Comparison of ENCODE assay signal across 27 cellular contexts in the genomic region with DNA sequence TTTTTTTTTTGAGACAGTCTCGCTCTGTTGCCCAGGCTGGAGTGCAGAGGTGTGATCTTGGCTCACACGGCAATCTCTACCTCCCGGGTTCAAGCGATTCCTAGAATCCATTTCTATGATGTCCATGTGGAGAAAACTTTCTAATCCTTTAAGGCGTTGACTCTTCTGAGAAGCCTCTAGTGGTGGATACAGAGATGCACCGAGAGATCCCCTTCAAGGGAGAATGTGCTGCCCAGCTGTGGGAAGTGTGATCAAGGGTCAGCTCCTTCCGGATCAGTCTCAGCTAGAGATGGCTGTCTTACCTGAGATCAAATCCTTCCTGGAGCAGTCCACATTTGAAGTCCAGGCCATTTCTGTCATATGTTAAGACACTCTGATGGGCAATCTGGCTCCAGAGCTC.
DNase-seq lines count a peak whose midpoint lies in the region; ATAC-seq, FAIRE-seq and TF ChIP-seq lines count a peak whose summit lies in the region.
"Had no signal": no experiment of that assay in that cellular context is flagged by ENCODE, and none has a peak within 500 bp of the region (broad histone marks: within the 10 kb centered on the region; RNA-seq: fewer than 3 reads in every experiment).

No MANE protein-coding gene starts in this region.

- no peaks in the 10 kb centered on the region for H3K27me3 ChIP-seq in HCT116 (ENCODE audit: insufficient read depth, low read length)
- H3K27me3 ChIP-seq in bronchial epithelial cell (ENCODE audit: control insufficient read depth, insufficient read depth, low read length), result no peaks in the 10 kb centered on the region
- H3K27me3 ChIP-seq in CD4-positive, alpha-beta memory T cell (ENCODE audit: insufficient read depth, low read length), result no peaks in the 10 kb centered on the region
- H3K27me3 ChIP-seq: ascending aorta; BLaER1 treated with 17β-estradiol and CSF1 and Interleukin-3, amounts not matched to agents 10 nM and 100 nM had no signal

- H4K20me1 ChIP-seq in HCT116 (ENCODE audit: insufficient read depth), result no peaks in the 10 kb centered on the region
- H4K20me1 ChIP-seq: BLaER1 treated with 17β-estradiol and CSF1 and Interleukin-3, amounts not matched to agents 10 nM and 100 nM had no signal

- peak; percentile 57 for ATAC-seq in HCT116
- ATAC-seq: left colon; stimulated activated naive CD8-positive, alpha-beta T cell treated with anti-CD3 and anti-CD28 coated beads, Interleukin-15, amount 100 ng/mL, for 72 hours had no signal

- RAD21 ChIA-PET in HCT116 (lab: Charles Lee; ENCODE audit: low non-redundant PET in 1 of 2, low total read pairs in 2 of 2, uncharacterized antibody in 2 of 2, unreplicated experiment in 2 of 2), result no interaction called here

- POLR2A ChIA-PET in HCT116 (lab: Charles Lee), result no interaction called here
- POLR2A ChIA-PET in CD4-positive, alpha-beta memory T cell (lab: Charles Lee; ENCODE audit: partially characterized antibody), result no interaction called here

- no peak overlapping the region for H3K4me3 Mint-ChIP-seq in CD4-positive, alpha-beta memory T cell
- H3K4me3 Mint-ChIP-seq: activated CD4-positive, alpha-beta memory T cell treated with anti-CD3 and anti-CD28 coated beads, Interleukin-2, amount 10 ng/mL, durations not matched to agents 7 days and 5 days; activated naive CD4-positive, alpha-beta T cell treated with anti-CD3 and anti-CD28 coated beads, Interleukin-2, amount 10 ng/mL, durations not matched to agents 7 days and 5 days; mesothelial cell of epicardium; nephron; stimulated activated naive CD8-positive, alpha-beta T cell treated with anti-CD3 and anti-CD28 coated beads, Interleukin-15, amount 100 ng/mL, for 72 hours had no signal

- no peak for TF ChIP-seq RAD21 in HCT116 (IDR thresholded peaks at IDR 0.05; ENCODE audit: low read depth)

- peak; percentile 11 for DNase-seq in AG10803 (ENCODE audit: low read depth)
- no peak for DNase-seq in HCT116 (ENCODE audit: low read depth, low spot score)
- no peak for DNase-seq in bronchial epithelial cell (ENCODE audit: low read depth)
- peak; percentile 12 for DNase-seq in iPS DF 19.7 (ENCODE audit: low read depth, low spot score)
- DNase-seq in SIG-M5 (lab: John Stamatoyannopoulos, UW), result no peak
- no peak for DNase-seq in CD4-positive, alpha-beta memory T cell
- no peak for DNase-seq in germinal center (ENCODE audit: low spot score)
- DNase-seq in AML-193 (lab: John Stamatoyannopoulos, UW), result no peak
- DNase-seq: activated CD4-positive, alpha-beta memory T cell treated with anti-CD3 and anti-CD28 coated beads, Interleukin-2, amount 10 ng/mL, durations not matched to agents 7 days and 5 days; activated CD4-positive, CD25-positive, alpha-beta regulatory T cell; activated naive CD4-positive, alpha-beta T cell treated with anti-CD3 and anti-CD28 coated beads, Interleukin-2, amount 10 ng/mL, durations not matched to agents 7 days and 5 days; foreskin melanocyte; left colon; NCI-H1105; NCI-H524 treated with DMSO at 0.1 percent for 48 hours; SHP77; stimulated activated CD4-positive, alpha-beta T cell treated with anti-CD3 and anti-CD28 coated beads, Interleukin-2, amount 100 ng/mL, for 48 hours; stimulated activated naive CD8-positive, alpha-beta T cell treated with anti-CD3 and anti-CD28 coated beads, Interleukin-15, amount 100 ng/mL, for 72 hours; T-helper 2 cell had no signal

- H3K9me3 Mint-ChIP-seq in CD4-positive, alpha-beta memory T cell, result no peaks in the 10 kb centered on the region
- H3K9me3 Mint-ChIP-seq: activated CD4-positive, alpha-beta memory T cell treated with anti-CD3 and anti-CD28 coated beads, Interleukin-2, amount 10 ng/mL, durations not matched to agents 7 days and 5 days; activated naive CD4-positive, alpha-beta T cell treated with anti-CD3 and anti-CD28 coated beads, Interleukin-2, amount 10 ng/mL, durations not matched to agents 7 days and 5 days; mesothelial cell of epicardium; nephron; stimulated activated naive CD8-positive, alpha-beta T cell treated with anti-CD3 and anti-CD28 coated beads, Interleukin-15, amount 100 ng/mL, for 72 hours had no signal

- no peaks in the 10 kb centered on the region for H3K27me3 Mint-ChIP-seq in CD4-positive, alpha-beta memory T cell
- H3K27me3 Mint-ChIP-seq: activated CD4-positive, alpha-beta memory T cell treated with anti-CD3 and anti-CD28 coated beads, Interleukin-2, amount 10 ng/mL, durations not matched to agents 7 days and 5 days; activated naive CD4-positive, alpha-beta T cell treated with anti-CD3 and anti-CD28 coated beads, Interleukin-2, amount 10 ng/mL, durations not matched to agents 7 days and 5 days; stimulated activated naive CD8-positive, alpha-beta T cell treated with anti-CD3 and anti-CD28 coated beads, Interleukin-15, amount 100 ng/mL, for 72 hours had no signal

- no peak overlapping the region for H3K9ac ChIP-seq in HCT116 (ENCODE audit: low read length)
- H3K9ac ChIP-seq: BLaER1 treated with 17β-estradiol and CSF1 and Interleukin-3, amounts not matched to agents 10 nM and 100 nM had no signal

- H2AFZ ChIP-seq in HCT116 (ENCODE audit: low read depth, low read length, poor library complexity, severe bottlenecking), result no peak overlapping the region

- H3K4me1 ChIP-seq in HCT116 (ENCODE audit: control insufficient read depth in 1 of 2, insufficient read depth in 2 of 2, low read length in 2 of 2), result no peaks in the 10 kb centered on the region
- H3K4me1 ChIP-seq in CD4-positive, alpha-beta memory T cell (ENCODE audit: insufficient read depth, low read length), result no peaks in the 10 kb centered on the region
- H3K4me1 ChIP-seq: ascending aorta; BLaER1 treated with 17β-estradiol and CSF1 and Interleukin-3, amounts not matched to agents 10 nM and 100 nM; prostate gland had no signal

- BruUV-seq in HCT116 (replicated peaks; lab: Mats Ljungman, UMichigan), result no TSS peak

- H3K4me3 ChIP-seq in AG10803 (ENCODE audit: low read length) (no peak overlapping the region), HCT116 (replicated peaks in 1 of 2; ENCODE audit: low read depth in 1 of 2, low read length in 2 of 2) (no peak overlapping the region), bronchial epithelial cell (ENCODE audit: low read depth, low read length) (no peak overlapping the region)
- no peak overlapping the region for H3K4me3 ChIP-seq in CD4-positive, alpha-beta memory T cell (ENCODE audit: low read length in 2 of 2)
- H3K4me3 ChIP-seq: ascending aorta; BLaER1 treated with 17β-estradiol and CSF1 and Interleukin-3, amounts not matched to agents 10 nM and 100 nM; prostate gland; skin epidermis had no signal

- peak overlapping the region in 1 of 7 donors; percentile 48 for H3K27ac Mint-ChIP-seq in CD4-positive, alpha-beta memory T cell
- H3K27ac Mint-ChIP-seq: activated CD4-positive, alpha-beta memory T cell treated with anti-CD3 and anti-CD28 coated beads, Interleukin-2, amount 10 ng/mL, durations not matched to agents 7 days and 5 days; activated naive CD4-positive, alpha-beta T cell treated with anti-CD3 and anti-CD28 coated beads, Interleukin-2, amount 10 ng/mL, durations not matched to agents 7 days and 5 days; mesothelial cell of epicardium; nephron; stimulated activated naive CD8-positive, alpha-beta T cell treated with anti-CD3 and anti-CD28 coated beads, Interleukin-15, amount 100 ng/mL, for 72 hours had no signal

- TF ChIP-seq CTCF in AG10803 (conservative IDR thresholded peaks at IDR 0.05; ENCODE audit: low read length), result peak; percentile 29
- TF ChIP-seq CTCF in HCT116 (IDR thresholded peaks at IDR 0.05 in 2 of 3, conservative IDR thresholded peaks at IDR 0.05 in 1 of 3; ENCODE audit: borderline replicate concordance in 1 of 3, insufficient read depth in 1 of 3, low read depth in 2 of 3, low read length in 2 of 3), result peak in 2 of 3 experiments; percentile 19 to 31; a peak in 3 of 6 replicates
- peak; percentile 3 for TF ChIP-seq CTCF in bronchial epithelial cell (IDR thresholded peaks at IDR 0.05; ENCODE audit: insufficient read depth, low read length, severe bottlenecking)

- no peaks in the 10 kb centered on the region for H3K36me3 ChIP-seq in HCT116 (ENCODE audit: control insufficient read depth in 1 of 2, insufficient read depth in 2 of 2, low read length in 2 of 2)
- no peaks in the 10 kb centered on the region for H3K36me3 ChIP-seq in bronchial epithelial cell (ENCODE audit: control insufficient read depth, insufficient read depth, low read length)
- H3K36me3 ChIP-seq in CD4-positive, alpha-beta memory T cell (ENCODE audit: insufficient read depth, low read length), result no peaks in the 10 kb centered on the region
- H3K36me3 ChIP-seq: prostate gland had no signal

- H3K9me2 ChIP-seq in HCT116 (ENCODE audit: insufficient read depth), result no peaks in the 10 kb centered on the region

- no peak for TF ChIP-seq POLR2A in HCT116 (IDR thresholded peaks at IDR 0.05; ENCODE audit: borderline replicate concordance, extremely low read depth, insufficient read depth, insufficient read length)

- no peaks in the 10 kb centered on the region for H3K4me1 Mint-ChIP-seq in CD4-positive, alpha-beta memory T cell
- H3K4me1 Mint-ChIP-seq: activated naive CD4-positive, alpha-beta T cell treated with anti-CD3 and anti-CD28 coated beads, Interleukin-2, amount 10 ng/mL, durations not matched to agents 7 days and 5 days; stimulated activated naive CD8-positive, alpha-beta T cell treated with anti-CD3 and anti-CD28 coated beads, Interleukin-15, amount 100 ng/mL, for 72 hours had no signal

- no peaks in the 10 kb centered on the region for H3K9me3 ChIP-seq in HCT116 (ENCODE audit: control insufficient read depth in 1 of 2, insufficient read depth in 1 of 2, low read depth in 1 of 2, low read length in 2 of 2)
- no peaks in the 10 kb centered on the region for H3K9me3 ChIP-seq in CD4-positive, alpha-beta memory T cell (ENCODE audit: control insufficient read depth in 1 of 2, low read length in 2 of 2)
- H3K9me3 ChIP-seq: ascending aorta; BLaER1 treated with 17β-estradiol and CSF1 and Interleukin-3, amounts not matched to agents 10 nM and 100 nM; prostate gland had no signal

- peaks cover 22 to 29% of the 10 kb centered on the region in 2 donors for H3K36me3 Mint-ChIP-seq in CD4-positive, alpha-beta memory T cell
- H3K36me3 Mint-ChIP-seq: activated naive CD4-positive, alpha-beta T cell treated with anti-CD3 and anti-CD28 coated beads, Interleukin-2, amount 10 ng/mL, durations not matched to agents 7 days and 5 days had no signal

- no peaks in the 10 kb centered on the region for H3K79me2 ChIP-seq in HCT116 (ENCODE audit: insufficient read depth, low read length)

- intact Hi-C loops in HCT116 (cut with micrococcal nuclease), result no loop called here
- intact Hi-C loops in CD4-positive, alpha-beta memory T cell (cut with micrococcal nuclease), result no loop called here

- CTCF ChIA-PET in HCT116 (lab: Charles Lee), result no interaction called here
- CTCF ChIA-PET in CD4-positive, alpha-beta memory T cell (lab: Charles Lee; ENCODE audit: partially characterized antibody), result no interaction called here

- FAIRE-seq in bronchial epithelial cell (lab: Jason Lieb, UNC), result no peak
- FAIRE-seq: colon, GM12892 had no signal

- no peak overlapping the region for H3K27ac ChIP-seq in HCT116 (ENCODE audit: low read depth, low read length)
- H3K27ac ChIP-seq in CD4-positive, alpha-beta memory T cell (ENCODE audit: low read depth, low read length), result no peak overlapping the region
- H3K27ac ChIP-seq: ascending aorta; BLaER1 treated with 17β-estradiol and CSF1 and Interleukin-3, amounts not matched to agents 10 nM and 100 nM; prostate gland; skin epidermis had no signal

- H3K4me2 ChIP-seq in HCT116 (ENCODE audit: low read length), result no peak overlapping the region
- H3K4me2 ChIP-seq: BLaER1 treated with 17β-estradiol and CSF1 and Interleukin-3, amounts not matched to agents 10 nM and 100 nM had no signal

Comparison
In these comparisons a context has a peak if more than half of its experiments do, and no peak if none do; other contexts are left out.
1. DNase-seq: peak in AG10803 (single experiment) and iPS DF 19.7 (single experiment); none in HCT116 (single experiment), bronchial epithelial cell (single experiment), SIG-M5 (single experiment), CD4-positive, alpha-beta memory T cell (0 of 5), germinal center (single experiment) and AML-193 (0 of 2).
2. Peak in every context shown above with its lines, with median percentiles within 50 percentile points of each other: CTCF ChIP-seq.